28 cellular contexts compared by ENCODE assay signal in the genomic region with DNA sequence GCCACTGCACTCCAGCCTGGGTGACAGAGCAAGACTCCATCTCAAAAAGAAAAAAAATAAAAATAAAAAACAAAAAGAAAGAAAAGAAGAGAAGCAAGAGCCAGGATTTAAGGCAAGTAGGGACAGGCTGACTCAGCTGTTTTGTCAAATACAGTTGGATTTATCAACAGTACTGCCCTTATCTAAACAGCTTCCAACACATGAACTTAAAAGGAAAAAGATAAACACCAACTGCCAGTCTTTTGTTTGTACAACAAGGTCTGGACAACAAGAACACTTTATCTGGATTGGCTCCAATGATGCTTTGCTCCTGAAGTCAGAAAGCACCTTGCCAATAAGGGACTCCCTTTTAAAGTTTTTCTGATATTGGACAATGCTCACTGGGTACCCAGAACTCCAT.
"Had no signal": no experiment of that assay in that cellular context is flagged by ENCODE, and none has a peak within 500 bp of the region (broad histone marks: within the 10 kb centered on the region; RNA-seq: fewer than 3 reads in every experiment).

No MANE protein-coding gene starts in this region.

- H3K27me3 ChIP-seq: neural progenitor cell, ovary, spleen, suprapubic skin, testis, tibial artery, transverse colon, upper lobe of right lung, uterus had no signal

- H3K27ac ChIP-seq: neural progenitor cell, ovary, parathyroid adenoma, psoas muscle, skin epidermis, spleen, suprapubic skin, testis, tibial artery, transverse colon, upper lobe of right lung, uterus had no signal

- H3K4me3 ChIP-seq: neural progenitor cell, ovary, psoas muscle, skin epidermis, smooth muscle cell, spleen, suprapubic skin, testis, tibial artery, transverse colon, upper lobe of right lung, uterus had no signal

- DNase-seq: natural killer cell; occipital lobe; ovary; posterior cingulate gyrus; psoas muscle; right cardiac atrium; spleen; stimulated activated CD4-positive, alpha-beta T cell treated with anti-CD3 and anti-CD28 coated beads, Interleukin-12 subunit alpha, Interleukin-12 subunit beta, amount 100 ng/mL, for 4 hours; stimulated activated CD4-positive, alpha-beta T cell treated with anti-CD3 and anti-CD28 coated beads, Interleukin-1b, Interleukin-23, amount 100 ng/mL, for 48 hours; stimulated activated CD4-positive, alpha-beta T cell treated with anti-CD3 and anti-CD28 coated beads, Interleukin-4, amount 100 ng/mL, for 1 hour; stimulated activated CD4-positive, alpha-beta T cell treated with anti-CD3 and anti-CD28 coated beads, Interleukin-4, amount 100 ng/mL, for 4 hours; stimulated activated CD8-positive, alpha-beta memory T cell treated with anti-CD3 and anti-CD28 coated beads, Interleukin-4, amount 100 ng/mL, for 48 hours; stimulated activated naive CD4-positive, alpha-beta T cell; stimulated activated naive CD8-positive, alpha-beta T cell treated with anti-CD3 and anti-CD28 coated beads, Interleukin-15, amount 100 ng/mL, for 72 hours; stimulated activated naive CD8-positive, alpha-beta T cell treated with anti-CD3 and anti-CD28 coated beads, Interleukin-15, Interleukin-2, amounts not matched to agents 100 U/mL and 50 U/mL, for 24 hours; substantia nigra; testis; tibial artery; transverse colon; upper lobe of right lung; uterus had no signal

- ATAC-seq: natural killer cell; psoas muscle; right cardiac atrium; sciatic nerve; stimulated activated memory B cell treated with anti-CD40 and anti-IgM and Interleukin-4, amounts not matched to agents 10 μg/mL and 1 μg/mL and 100 μg/mL, for 72 hours; stimulated activated naive CD8-positive, alpha-beta T cell treated with anti-CD3 and anti-CD28 coated beads, Interleukin-15, amount 100 ng/mL, for 72 hours; stimulated activated naive CD8-positive, alpha-beta T cell treated with anti-CD3 and anti-CD28 coated beads, Interleukin-15, Interleukin-2, amounts not matched to agents 100 U/mL and 50 U/mL, for 24 hours; upper lobe of right lung had no signal

- H3K9me3 ChIP-seq: suprapubic skin, testis, transverse colon, upper lobe of right lung had no signal

- H3K4me1 ChIP-seq: neural progenitor cell, parathyroid adenoma, psoas muscle, spleen, suprapubic skin, testis, tibial artery, transverse colon, upper lobe of right lung, uterus had no signal

- H3K36me3 ChIP-seq: neural progenitor cell, ovary, spleen, suprapubic skin, tibial artery, transverse colon, upper lobe of right lung, uterus had no signal
